1 cellular context compared by ENCODE assay signal in the genomic region with DNA sequence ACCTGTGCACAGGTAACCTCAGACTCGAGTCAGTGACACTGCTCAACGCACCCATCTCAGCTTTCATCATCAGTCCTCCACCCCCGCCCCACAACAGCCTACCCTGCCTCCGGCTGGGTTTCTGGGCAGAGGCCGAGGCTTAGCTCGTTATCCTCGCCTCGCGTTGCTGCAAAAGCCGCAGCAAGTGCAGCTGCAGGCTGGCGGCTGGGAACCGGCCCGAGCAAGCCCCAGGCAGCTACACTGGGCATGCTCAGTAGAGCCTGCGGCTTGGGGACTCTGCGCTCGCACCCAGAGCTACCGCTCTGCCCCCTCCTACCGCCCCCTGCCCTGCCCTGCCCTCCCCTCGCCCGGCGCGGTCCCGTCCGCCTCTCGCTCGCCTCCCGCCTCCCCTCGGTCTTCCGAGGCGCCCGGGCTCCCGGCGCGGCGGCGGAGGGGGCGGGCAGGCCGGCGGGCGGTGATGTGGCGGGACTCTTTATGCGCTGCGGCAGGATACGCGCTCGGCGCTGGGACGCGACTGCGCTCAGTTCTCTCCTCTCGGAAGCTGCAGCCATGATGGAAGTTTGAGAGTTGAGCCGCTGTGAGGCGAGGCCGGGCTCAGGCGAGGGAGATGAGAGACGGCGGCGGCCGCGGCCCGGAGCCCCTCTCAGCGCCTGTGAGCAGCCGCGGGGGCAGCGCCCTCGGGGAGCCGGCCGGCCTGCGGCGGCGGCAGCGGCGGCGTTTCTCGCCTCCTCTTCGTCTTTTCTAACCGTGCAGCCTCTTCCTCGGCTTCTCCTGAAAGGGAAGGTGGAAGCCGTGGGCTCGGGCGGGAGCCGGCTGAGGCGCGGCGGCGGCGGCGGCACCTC.
TF ChIP-seq lines count a peak whose summit lies in the region.

A gene with protein sequence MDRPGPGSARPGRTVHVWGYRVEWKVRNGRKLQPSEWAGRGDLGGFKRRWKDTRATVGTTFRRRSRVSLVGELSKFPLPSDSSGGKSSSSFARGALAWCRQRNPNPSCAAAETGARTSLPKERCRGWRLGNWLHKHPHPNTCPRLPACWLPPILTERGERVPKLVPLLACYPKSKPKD (minus strand): TSS at position 432 of the 842 bp plus-strand sequence. CDS start 1,046 bp downstream, outside the sequence.
TSS of gene PTEN (plus strand) at position 524 of the 842 bp plus-strand sequence. CDS start 845 bp downstream, outside the sequence.

TF ChIP-seq in GM12878, 131 proteins besides CTCF, POLR2A, EP300 and RAD21 (continued from another document):
- TF ChIP-seq, protein P1, sequence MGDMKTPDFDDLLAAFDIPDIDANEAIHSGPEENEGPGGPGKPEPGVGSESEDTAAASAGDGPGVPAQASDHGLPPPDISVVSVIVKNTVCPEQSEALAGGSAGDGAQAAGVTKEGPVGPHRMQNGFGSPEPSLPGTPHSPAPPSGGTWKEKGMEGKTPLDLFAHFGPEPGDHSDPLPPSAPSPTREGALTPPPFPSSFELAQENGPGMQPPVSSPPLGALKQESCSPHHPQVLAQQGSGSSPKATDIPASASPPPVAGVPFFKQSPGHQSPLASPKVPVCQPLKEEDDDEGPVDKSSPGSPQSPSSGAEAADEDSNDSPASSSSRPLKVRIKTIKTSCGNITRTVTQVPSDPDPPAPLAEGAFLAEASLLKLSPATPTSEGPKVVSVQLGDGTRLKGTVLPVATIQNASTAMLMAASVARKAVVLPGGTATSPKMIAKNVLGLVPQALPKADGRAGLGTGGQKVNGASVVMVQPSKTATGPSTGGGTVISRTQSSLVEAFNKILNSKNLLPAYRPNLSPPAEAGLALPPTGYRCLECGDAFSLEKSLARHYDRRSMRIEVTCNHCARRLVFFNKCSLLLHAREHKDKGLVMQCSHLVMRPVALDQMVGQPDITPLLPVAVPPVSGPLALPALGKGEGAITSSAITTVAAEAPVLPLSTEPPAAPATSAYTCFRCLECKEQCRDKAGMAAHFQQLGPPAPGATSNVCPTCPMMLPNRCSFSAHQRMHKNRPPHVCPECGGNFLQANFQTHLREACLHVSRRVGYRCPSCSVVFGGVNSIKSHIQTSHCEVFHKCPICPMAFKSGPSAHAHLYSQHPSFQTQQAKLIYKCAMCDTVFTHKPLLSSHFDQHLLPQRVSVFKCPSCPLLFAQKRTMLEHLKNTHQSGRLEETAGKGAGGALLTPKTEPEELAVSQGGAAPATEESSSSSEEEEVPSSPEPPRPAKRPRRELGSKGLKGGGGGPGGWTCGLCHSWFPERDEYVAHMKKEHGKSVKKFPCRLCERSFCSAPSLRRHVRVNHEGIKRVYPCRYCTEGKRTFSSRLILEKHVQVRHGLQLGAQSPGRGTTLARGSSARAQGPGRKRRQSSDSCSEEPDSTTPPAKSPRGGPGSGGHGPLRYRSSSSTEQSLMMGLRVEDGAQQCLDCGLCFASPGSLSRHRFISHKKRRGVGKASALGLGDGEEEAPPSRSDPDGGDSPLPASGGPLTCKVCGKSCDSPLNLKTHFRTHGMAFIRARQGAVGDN (IDR thresholded peaks at IDR 0.05), result peak; percentile 69
- TF ChIP-seq POU2F2 (IDR thresholded peaks at IDR 0.05; ENCODE audit: borderline replicate concordance, low read depth, low read length) (peak; percentile 80), RFX5 (IDR thresholded peaks at IDR 0.05; ENCODE audit: low read depth, low read length) (no peak), YY1 (IDR thresholded peaks at IDR 0.05; ENCODE audit: low read depth, low read length) (peak; percentile 97), ZNF24 (IDR thresholded peaks at IDR 0.05) (peak; percentile 77; the same call in 1 of the 2 replicates), ASH2L (IDR thresholded peaks at IDR 0.05; ENCODE audit: borderline replicate concordance, low read depth) (no peak), HDAC2 (IDR thresholded peaks at IDR 0.05) (no peak), ATF7 (IDR thresholded peaks at IDR 0.05; ENCODE audit: low read depth) (no peak), RB1 (IDR thresholded peaks at IDR 0.05; ENCODE audit: borderline replicate concordance) (peak; percentile 83; the same call in 1 of the 2 replicates), ELK1 (IDR thresholded peaks at IDR 0.05; ENCODE audit: low read depth, low read length) (peak; percentile 72; the same call in 1 of the 2 replicates), FOS (IDR thresholded peaks at IDR 0.05; ENCODE audit: borderline replicate concordance, extremely low read depth, insufficient read length) (no peak), POLR2AphosphoS5 (IDR thresholded peaks at IDR 0.05; ENCODE audit: low read length) (peak; percentile 79; the same call in 1 of the 2 replicates), SUZ12 (IDR thresholded peaks at IDR 0.05; ENCODE audit: unreplicated experiment) (no peak), ZNF217 (IDR thresholded peaks at IDR 0.05) (no peak), SIN3A (IDR thresholded peaks at IDR 0.05; ENCODE audit: low read depth, low read length) (peak; percentile 56; the same call in 1 of the 2 replicates), HDGF (IDR thresholded peaks at IDR 0.05) (no peak), NBN (IDR thresholded peaks at IDR 0.05) (no peak), YBX1 (IDR thresholded peaks at IDR 0.05) (no peak), MEF2A (IDR thresholded peaks at IDR 0.05; ENCODE audit: insufficient read depth, low read depth, low read length) (0 out of 2 replicates have a peak, but pooled peaks have one; percentile 16)
- TF ChIP-seq, protein P2, sequence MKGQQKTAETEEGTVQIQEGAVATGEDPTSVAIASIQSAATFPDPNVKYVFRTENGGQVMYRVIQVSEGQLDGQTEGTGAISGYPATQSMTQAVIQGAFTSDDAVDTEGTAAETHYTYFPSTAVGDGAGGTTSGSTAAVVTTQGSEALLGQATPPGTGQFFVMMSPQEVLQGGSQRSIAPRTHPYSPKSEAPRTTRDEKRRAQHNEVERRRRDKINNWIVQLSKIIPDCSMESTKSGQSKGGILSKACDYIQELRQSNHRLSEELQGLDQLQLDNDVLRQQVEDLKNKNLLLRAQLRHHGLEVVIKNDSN (IDR thresholded peaks at IDR 0.05; ENCODE audit: borderline replicate concordance, extremely low read length, insufficient read depth, low read depth, low read length), result peak; percentile 17
